ENCODE assay signal across 2 cellular contexts in genomic region chr6:157513619-157514485, GRCh38.
TF ChIP-seq lines count a peak whose summit lies in the region.

No MANE protein-coding gene starts in this region.

TF ChIP-seq in K562, 482 proteins besides CTCF, POLR2A, EP300 and RAD21 (continues in another document):
- no peak for TF ChIP-seq ZNF740 (CRISPR knock-in tag; IDR thresholded peaks at IDR 0.05)
- peak in 1 of 2 experiments; percentile 33; a peak in 1 of 4 replicates for TF ChIP-seq ZNF740 (tag; IDR thresholded peaks at IDR 0.05)
- no peak for TF ChIP-seq HBP1 (CRISPR knock-in tag; IDR thresholded peaks at IDR 0.05)
- peak; percentile 14; the same call in 1 of the 2 replicates for TF ChIP-seq ZNF395 (CRISPR knock-in tag; IDR thresholded peaks at IDR 0.05)
- no peak for TF ChIP-seq POLR3A (IDR thresholded peaks at IDR 0.05; ENCODE audit: borderline replicate concordance, extremely low read depth, insufficient read depth, insufficient read length)
- TF ChIP-seq ZFP36 (IDR thresholded peaks at IDR 0.05; ENCODE audit: low read depth, low read length, partially characterized antibody): peak; percentile 88
- peak; percentile 89 for TF ChIP-seq SMARCA5 (IDR thresholded peaks at IDR 0.05)
- TF ChIP-seq DMBX1 (CRISPR knock-in tag; IDR thresholded peaks at IDR 0.05; ENCODE audit: borderline replicate concordance): peak; percentile 62; the same call in 1 of the 2 replicates
- TF ChIP-seq KDM1A (IDR thresholded peaks at IDR 0.05): peak; percentile 89 to 92
- no peak for TF ChIP-seq KDM2B (CRISPR knock-in tag; IDR thresholded peaks at IDR 0.05)
- TF ChIP-seq CC2D1A (IDR thresholded peaks at IDR 0.05): peak; percentile 36; the same call in 1 of the 2 replicates
- 0 out of 2 replicates have a peak, but pooled peaks have one; percentile 41 for TF ChIP-seq ZKSCAN8 (CRISPR knock-in tag; IDR thresholded peaks at IDR 0.05)
- TF ChIP-seq E4F1 (CRISPR knock-in tag; IDR thresholded peaks at IDR 0.05; ENCODE audit: borderline replicate concordance): no peak
- TF ChIP-seq HDAC1 (IDR thresholded peaks at IDR 0.05): peak in 1 of 2 experiments; percentile 47; a peak in 1 of 4 replicates
- no peak for TF ChIP-seq EZH2 (IDR thresholded peaks at IDR 0.05; ENCODE audit: borderline replicate concordance, low read depth, low read length)
- no peak for TF ChIP-seq NR4A1 (CRISPR knock-in tag; IDR thresholded peaks at IDR 0.05)
- peak; percentile 12 for TF ChIP-seq NR4A1 (tag; IDR thresholded peaks at IDR 0.05)
- TF ChIP-seq ID3 (CRISPR knock-in tag; IDR thresholded peaks at IDR 0.05): no peak
- TF ChIP-seq ID3 (tag; IDR thresholded peaks at IDR 0.05): peak; percentile 57; the same call in 1 of the 2 replicates
- TF ChIP-seq ZNF57 (CRISPR knock-in tag; IDR thresholded peaks at IDR 0.05): no peak
- peak; percentile 51 for TF ChIP-seq HDAC8 (tag; IDR thresholded peaks at IDR 0.05)
- TF ChIP-seq ZNF589 (CRISPR knock-in tag; IDR thresholded peaks at IDR 0.05; ENCODE audit: low read depth): 0 out of 2 replicates have a peak, but pooled peaks have one; percentile 2
- TF ChIP-seq BRD9 (IDR thresholded peaks at IDR 0.05; ENCODE audit: low read depth, partially characterized antibody): peak; percentile 78
- TF ChIP-seq SMAD4 (CRISPR knock-in tag; conservative IDR thresholded peaks at IDR 0.05): peak; percentile 28

TF ChIP-seq in WTC11, 78 proteins besides CTCF, POLR2A, EP300 and RAD21 (continued from another document):
- TF ChIP-seq CDX4 (CRISPR knock-in tag; IDR thresholded peaks at IDR 0.05; ENCODE audit: borderline replicate concordance) (no peak), ZNF512 (CRISPR knock-in tag; IDR thresholded peaks at IDR 0.05; ENCODE audit: borderline replicate concordance) (no peak), ATF3 (CRISPR knock-in tag; conservative IDR thresholded peaks at IDR 0.05) (no peak), AR (CRISPR knock-in tag; IDR thresholded peaks at IDR 0.05) (no peak), ERG (CRISPR knock-in tag; IDR thresholded peaks at IDR 0.05) (no peak), GABPB1 (CRISPR knock-in tag; IDR thresholded peaks at IDR 0.05) (no peak), ATF1 (CRISPR knock-in tag; IDR thresholded peaks at IDR 0.05) (no peak), TEAD4 (CRISPR knock-in tag; IDR thresholded peaks at IDR 0.05) (no peak), FOXP1 (CRISPR knock-in tag; IDR thresholded peaks at IDR 0.05; ENCODE audit: borderline replicate concordance) (no peak), ZNF138 (CRISPR knock-in tag; conservative IDR thresholded peaks at IDR 0.05) (no peak), ZNF396 (CRISPR knock-in tag; IDR thresholded peaks at IDR 0.05; ENCODE audit: borderline replicate concordance) (no peak), STAT6 (CRISPR knock-in tag; conservative IDR thresholded peaks at IDR 0.05; ENCODE audit: low read depth) (no peak), MYBL2 (CRISPR knock-in tag; IDR thresholded peaks at IDR 0.05) (no peak), GRHL2 (CRISPR knock-in tag; IDR thresholded peaks at IDR 0.05; ENCODE audit: insufficient replicate concordance, severe bottlenecking) (no peak)
